1 cellular context compared by ENCODE assay signal in the genomic region with DNA sequence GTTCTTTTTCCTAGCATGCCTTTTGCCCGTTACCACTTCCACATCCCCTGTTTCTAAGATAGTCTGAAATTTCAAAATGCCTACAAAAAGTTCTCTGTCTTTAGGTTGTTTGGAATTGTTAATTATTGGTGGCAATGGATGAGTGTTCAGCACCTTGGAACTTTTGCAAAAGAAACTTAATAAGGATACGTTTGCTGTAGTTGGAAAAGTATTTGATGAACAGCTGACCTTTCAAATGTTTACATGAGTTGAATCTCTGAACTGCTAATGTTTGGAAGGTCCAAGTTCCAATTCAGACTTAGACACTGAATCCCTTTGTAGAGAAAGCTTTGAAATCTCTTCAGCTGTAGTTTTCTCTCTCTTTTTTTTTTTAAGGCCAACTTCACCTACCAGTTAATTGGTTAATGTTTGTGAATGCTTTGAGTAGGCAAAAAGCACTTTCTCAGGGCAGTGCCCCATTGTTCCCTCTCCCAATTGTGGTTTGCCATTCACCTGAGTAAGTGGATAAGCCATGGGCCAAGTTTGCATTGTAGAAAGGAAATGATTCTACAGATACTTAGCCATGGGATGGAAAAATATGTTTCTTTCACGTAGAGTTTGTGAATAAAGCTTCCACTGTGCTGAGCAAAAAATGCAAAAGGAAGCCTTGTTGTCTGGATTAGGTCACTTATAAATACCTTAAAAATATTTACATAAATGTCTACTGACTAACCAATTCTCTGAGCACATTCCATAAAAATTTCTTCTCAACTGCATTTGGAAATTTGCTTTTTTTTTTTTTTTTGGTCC.
TF ChIP-seq lines count a peak whose summit lies in the region.

No MANE protein-coding gene starts in this region.

TF ChIP-seq in HepG2, 621 proteins besides CTCF, POLR2A, EP300 and RAD21 (continued from another document and continues in another):
- TF ChIP-seq, protein P1, sequence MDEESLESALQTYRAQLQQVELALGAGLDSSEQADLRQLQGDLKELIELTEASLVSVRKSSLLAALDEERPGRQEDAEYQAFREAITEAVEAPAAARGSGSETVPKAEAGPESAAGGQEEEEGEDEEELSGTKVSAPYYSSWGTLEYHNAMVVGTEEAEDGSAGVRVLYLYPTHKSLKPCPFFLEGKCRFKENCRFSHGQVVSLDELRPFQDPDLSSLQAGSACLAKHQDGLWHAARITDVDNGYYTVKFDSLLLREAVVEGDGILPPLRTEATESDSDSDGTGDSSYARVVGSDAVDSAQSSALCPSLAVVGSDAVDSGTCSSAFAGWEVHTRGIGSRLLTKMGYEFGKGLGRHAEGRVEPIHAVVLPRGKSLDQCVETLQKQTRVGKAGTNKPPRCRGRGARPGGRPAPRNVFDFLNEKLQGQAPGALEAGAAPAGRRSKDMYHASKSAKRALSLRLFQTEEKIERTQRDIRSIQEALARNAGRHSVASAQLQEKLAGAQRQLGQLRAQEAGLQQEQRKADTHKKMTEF (CRISPR knock-in tag; IDR thresholded peaks at IDR 0.05), result peak; percentile 80
- TF ChIP-seq NKX3-1 (CRISPR knock-in tag; IDR thresholded peaks at IDR 0.05) (no peak), TFAP4 (IDR thresholded peaks at IDR 0.05; ENCODE audit: borderline replicate concordance, low read depth) (peak; percentile 94), ZFP36 (IDR thresholded peaks at IDR 0.05; ENCODE audit: borderline replicate concordance, low read depth, low read length, partially characterized antibody) (no peak), ZNF264 (CRISPR knock-in tag; IDR thresholded peaks at IDR 0.05) (no peak), ZKSCAN8 (CRISPR knock-in tag; IDR thresholded peaks at IDR 0.05; ENCODE audit: borderline replicate concordance) (peak; percentile 86; the same call in 1 of the 2 replicates), PAWR (CRISPR knock-in tag; IDR thresholded peaks at IDR 0.05; ENCODE audit: borderline replicate concordance) (no peak), ZNF777 (CRISPR knock-in tag; IDR thresholded peaks at IDR 0.05) (no peak), XBP1 (CRISPR knock-in tag; IDR thresholded peaks at IDR 0.05) (no peak), MIER2 (CRISPR knock-in tag; IDR thresholded peaks at IDR 0.05) (peak; percentile 75), ZNF550 (CRISPR knock-in tag; IDR thresholded peaks at IDR 0.05; ENCODE audit: borderline replicate concordance) (no peak), FOXC1 (CRISPR knock-in tag; IDR thresholded peaks at IDR 0.05; ENCODE audit: borderline replicate concordance) (no peak), YEATS4 (CRISPR knock-in tag; IDR thresholded peaks at IDR 0.05; ENCODE audit: borderline replicate concordance) (peak; percentile 56; the same call in 1 of the 2 replicates), ZSCAN12 (CRISPR knock-in tag; IDR thresholded peaks at IDR 0.05) (no peak), MYC (CRISPR knock-in tag; IDR thresholded peaks at IDR 0.05; ENCODE audit: borderline replicate concordance) (no peak), ZNF468 (CRISPR knock-in tag; IDR thresholded peaks at IDR 0.05) (no peak), ZNF615 (CRISPR knock-in tag; IDR thresholded peaks at IDR 0.05; ENCODE audit: borderline replicate concordance) (no peak), U2AF2 (IDR thresholded peaks at IDR 0.05; ENCODE audit: low read depth, low read length) (no peak), GTF3A (CRISPR knock-in tag; conservative IDR thresholded peaks at IDR 0.05) (no peak), FOXA1 (IDR thresholded peaks at IDR 0.05) (no peak), FOXA1 (CRISPR knock-in tag; IDR thresholded peaks at IDR 0.05) (0 out of 2 replicates have a peak, but pooled peaks have one; percentile 25), FOSL1 (CRISPR knock-in tag; IDR thresholded peaks at IDR 0.05; ENCODE audit: borderline replicate concordance) (no peak), ZNF563 (CRISPR knock-in tag; IDR thresholded peaks at IDR 0.05) (no peak), MAX (IDR thresholded peaks at IDR 0.05) (0 out of 2 replicates have a peak, but pooled peaks have one; percentile 10), TFE3 (CRISPR knock-in tag; IDR thresholded peaks at IDR 0.05) (peak; percentile 77; the same call in 1 of the 2 replicates), ZNF614 (CRISPR knock-in tag; IDR thresholded peaks at IDR 0.05; ENCODE audit: borderline replicate concordance) (peak; percentile 70; the same call in 1 of the 2 replicates), CBX5 (CRISPR knock-in tag; IDR thresholded peaks at IDR 0.05; ENCODE audit: borderline replicate concordance) (no peak), YEATS2 (CRISPR knock-in tag; IDR thresholded peaks at IDR 0.05; ENCODE audit: borderline replicate concordance) (peak; percentile 42; the same call in 1 of the 2 replicates), ZNF569 (CRISPR knock-in tag; IDR thresholded peaks at IDR 0.05; ENCODE audit: borderline replicate concordance) (no peak), PLSCR1 (CRISPR knock-in tag; IDR thresholded peaks at IDR 0.05; ENCODE audit: borderline replicate concordance) (no peak), NFKBIZ (CRISPR knock-in tag; IDR thresholded peaks at IDR 0.05) (no peak), HOXD1 (CRISPR knock-in tag; IDR thresholded peaks at IDR 0.05) (peak; percentile 62; the same call in 1 of the 2 replicates), RFX3 (CRISPR knock-in tag; IDR thresholded peaks at IDR 0.05) (no peak), RELA (CRISPR knock-in tag; IDR thresholded peaks at IDR 0.05) (no peak), EHMT2 (IDR thresholded peaks at IDR 0.05; ENCODE audit: borderline replicate concordance, low read depth, low read length) (peak; percentile 89), ZMYM3 (CRISPR knock-in tag; IDR thresholded peaks at IDR 0.05) (peak; percentile 8; the same call in 1 of the 2 replicates), TARDBP (CRISPR knock-in tag; IDR thresholded peaks at IDR 0.05) (peak; percentile 75)
- TF ChIP-seq, protein P2, sequence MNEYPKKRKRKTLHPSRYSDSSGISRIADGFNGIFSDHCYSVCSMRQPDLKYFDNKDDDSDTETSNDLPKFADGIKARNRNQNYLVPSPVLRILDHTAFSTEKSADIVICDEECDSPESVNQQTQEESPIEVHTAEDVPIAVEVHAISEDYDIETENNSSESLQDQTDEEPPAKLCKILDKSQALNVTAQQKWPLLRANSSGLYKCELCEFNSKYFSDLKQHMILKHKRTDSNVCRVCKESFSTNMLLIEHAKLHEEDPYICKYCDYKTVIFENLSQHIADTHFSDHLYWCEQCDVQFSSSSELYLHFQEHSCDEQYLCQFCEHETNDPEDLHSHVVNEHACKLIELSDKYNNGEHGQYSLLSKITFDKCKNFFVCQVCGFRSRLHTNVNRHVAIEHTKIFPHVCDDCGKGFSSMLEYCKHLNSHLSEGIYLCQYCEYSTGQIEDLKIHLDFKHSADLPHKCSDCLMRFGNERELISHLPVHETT (CRISPR knock-in tag; conservative IDR thresholded peaks at IDR 0.05), result no peak
- TF ChIP-seq, protein P3, sequence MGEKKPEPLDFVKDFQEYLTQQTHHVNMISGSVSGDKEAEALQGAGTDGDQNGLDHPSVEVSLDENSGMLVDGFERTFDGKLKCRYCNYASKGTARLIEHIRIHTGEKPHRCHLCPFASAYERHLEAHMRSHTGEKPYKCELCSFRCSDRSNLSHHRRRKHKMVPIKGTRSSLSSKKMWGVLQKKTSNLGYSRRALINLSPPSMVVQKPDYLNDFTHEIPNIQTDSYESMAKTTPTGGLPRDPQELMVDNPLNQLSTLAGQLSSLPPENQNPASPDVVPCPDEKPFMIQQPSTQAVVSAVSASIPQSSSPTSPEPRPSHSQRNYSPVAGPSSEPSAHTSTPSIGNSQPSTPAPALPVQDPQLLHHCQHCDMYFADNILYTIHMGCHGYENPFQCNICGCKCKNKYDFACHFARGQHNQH (CRISPR knock-in tag; IDR thresholded peaks at IDR 0.05), result peak; percentile 70; the same call in 1 of the 2 replicates
- TF ChIP-seq, protein P4, sequence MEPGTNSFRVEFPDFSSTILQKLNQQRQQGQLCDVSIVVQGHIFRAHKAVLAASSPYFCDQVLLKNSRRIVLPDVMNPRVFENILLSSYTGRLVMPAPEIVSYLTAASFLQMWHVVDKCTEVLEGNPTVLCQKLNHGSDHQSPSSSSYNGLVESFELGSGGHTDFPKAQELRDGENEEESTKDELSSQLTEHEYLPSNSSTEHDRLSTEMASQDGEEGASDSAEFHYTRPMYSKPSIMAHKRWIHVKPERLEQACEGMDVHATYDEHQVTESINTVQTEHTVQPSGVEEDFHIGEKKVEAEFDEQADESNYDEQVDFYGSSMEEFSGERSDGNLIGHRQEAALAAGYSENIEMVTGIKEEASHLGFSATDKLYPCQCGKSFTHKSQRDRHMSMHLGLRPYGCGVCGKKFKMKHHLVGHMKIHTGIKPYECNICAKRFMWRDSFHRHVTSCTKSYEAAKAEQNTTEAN (CRISPR knock-in tag; conservative IDR thresholded peaks at IDR 0.05), result 0 out of 2 replicates have a peak, but pooled peaks have one; percentile 51
- TF ChIP-seq, protein P5, sequence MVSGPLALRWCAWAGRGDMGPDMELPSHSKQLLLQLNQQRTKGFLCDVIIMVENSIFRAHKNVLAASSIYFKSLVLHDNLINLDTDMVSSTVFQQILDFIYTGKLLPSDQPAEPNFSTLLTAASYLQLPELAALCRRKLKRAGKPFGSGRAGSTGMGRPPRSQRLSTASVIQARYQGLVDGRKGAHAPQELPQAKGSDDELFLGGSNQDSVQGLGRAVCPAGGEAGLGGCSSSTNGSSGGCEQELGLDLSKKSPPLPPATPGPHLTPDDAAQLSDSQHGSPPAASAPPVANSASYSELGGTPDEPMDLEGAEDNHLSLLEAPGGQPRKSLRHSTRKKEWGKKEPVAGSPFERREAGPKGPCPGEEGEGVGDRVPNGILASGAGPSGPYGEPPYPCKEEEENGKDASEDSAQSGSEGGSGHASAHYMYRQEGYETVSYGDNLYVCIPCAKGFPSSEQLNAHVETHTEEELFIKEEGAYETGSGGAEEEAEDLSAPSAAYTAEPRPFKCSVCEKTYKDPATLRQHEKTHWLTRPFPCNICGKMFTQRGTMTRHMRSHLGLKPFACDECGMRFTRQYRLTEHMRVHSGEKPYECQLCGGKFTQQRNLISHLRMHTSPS (CRISPR knock-in tag; IDR thresholded peaks at IDR 0.05; ENCODE audit: low read depth), result peak; percentile 77
- TF ChIP-seq, protein P6, sequence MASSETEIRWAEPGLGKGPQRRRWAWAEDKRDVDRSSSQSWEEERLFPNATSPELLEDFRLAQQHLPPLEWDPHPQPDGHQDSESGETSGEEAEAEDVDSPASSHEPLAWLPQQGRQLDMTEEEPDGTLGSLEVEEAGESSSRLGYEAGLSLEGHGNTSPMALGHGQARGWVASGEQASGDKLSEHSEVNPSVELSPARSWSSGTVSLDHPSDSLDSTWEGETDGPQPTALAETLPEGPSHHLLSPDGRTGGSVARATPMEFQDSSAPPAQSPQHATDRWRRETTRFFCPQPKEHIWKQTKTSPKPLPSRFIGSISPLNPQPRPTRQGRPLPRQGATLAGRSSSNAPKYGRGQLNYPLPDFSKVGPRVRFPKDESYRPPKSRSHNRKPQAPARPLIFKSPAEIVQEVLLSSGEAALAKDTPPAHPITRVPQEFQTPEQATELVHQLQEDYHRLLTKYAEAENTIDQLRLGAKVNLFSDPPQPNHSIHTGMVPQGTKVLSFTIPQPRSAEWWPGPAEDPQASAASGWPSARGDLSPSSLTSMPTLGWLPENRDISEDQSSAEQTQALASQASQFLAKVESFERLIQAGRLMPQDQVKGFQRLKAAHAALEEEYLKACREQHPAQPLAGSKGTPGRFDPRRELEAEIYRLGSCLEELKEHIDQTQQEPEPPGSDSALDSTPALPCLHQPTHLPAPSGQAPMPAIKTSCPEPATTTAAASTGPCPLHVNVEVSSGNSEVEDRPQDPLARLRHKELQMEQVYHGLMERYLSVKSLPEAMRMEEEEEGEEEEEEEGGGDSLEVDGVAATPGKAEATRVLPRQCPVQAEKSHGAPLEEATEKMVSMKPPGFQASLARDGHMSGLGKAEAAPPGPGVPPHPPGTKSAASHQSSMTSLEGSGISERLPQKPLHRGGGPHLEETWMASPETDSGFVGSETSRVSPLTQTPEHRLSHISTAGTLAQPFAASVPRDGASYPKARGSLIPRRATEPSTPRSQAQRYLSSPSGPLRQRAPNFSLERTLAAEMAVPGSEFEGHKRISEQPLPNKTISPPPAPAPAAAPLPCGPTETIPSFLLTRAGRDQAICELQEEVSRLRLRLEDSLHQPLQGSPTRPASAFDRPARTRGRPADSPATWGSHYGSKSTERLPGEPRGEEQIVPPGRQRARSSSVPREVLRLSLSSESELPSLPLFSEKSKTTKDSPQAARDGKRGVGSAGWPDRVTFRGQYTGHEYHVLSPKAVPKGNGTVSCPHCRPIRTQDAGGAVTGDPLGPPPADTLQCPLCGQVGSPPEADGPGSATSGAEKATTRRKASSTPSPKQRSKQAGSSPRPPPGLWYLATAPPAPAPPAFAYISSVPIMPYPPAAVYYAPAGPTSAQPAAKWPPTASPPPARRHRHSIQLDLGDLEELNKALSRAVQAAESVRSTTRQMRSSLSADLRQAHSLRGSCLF (CRISPR knock-in tag; IDR thresholded peaks at IDR 0.05; ENCODE audit: borderline replicate concordance), result no peak
- TF ChIP-seq, protein P7, sequence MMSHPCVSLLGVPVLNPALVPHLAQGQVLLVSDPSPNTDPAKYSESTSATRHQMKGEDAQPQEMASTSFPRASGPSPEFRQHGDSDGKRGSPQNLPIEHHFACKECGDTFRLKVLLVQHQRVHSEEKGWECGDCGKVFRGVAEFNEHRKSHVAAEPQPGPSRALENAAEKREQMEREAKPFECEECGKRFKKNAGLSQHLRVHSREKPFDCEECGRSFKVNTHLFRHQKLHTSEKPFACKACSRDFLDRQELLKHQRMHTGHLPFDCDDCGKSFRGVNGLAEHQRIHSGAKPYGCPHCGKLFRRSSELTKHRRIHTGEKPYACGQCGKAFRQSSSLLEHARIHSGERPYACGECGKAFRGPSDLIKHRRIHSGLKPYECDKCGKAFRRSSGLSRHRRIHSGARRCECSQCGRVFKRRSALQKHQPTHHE (CRISPR knock-in tag; IDR thresholded peaks at IDR 0.05; ENCODE audit: borderline replicate concordance), result no peak
